7 cellular contexts compared by ENCODE assay signal in genomic region chr12:92030618-92031017, GRCh38.
DNase-seq lines count a peak whose midpoint lies in the region; ATAC-seq lines count a peak whose summit lies in the region.

No MANE protein-coding gene starts in this region.

- H3K36me3 Mint-ChIP-seq in activated CD4-positive, alpha-beta memory T cell treated with anti-CD3 and anti-CD28 coated beads, Interleukin-2, amount 10 ng/mL, durations not matched to agents 7 days and 5 days (ENCODE audit: low read depth), result peaks cover 22% of the 10 kb centered on the region

- peak overlapping the region; percentile 91 for H3K27ac Mint-ChIP-seq in activated CD4-positive, alpha-beta memory T cell treated with anti-CD3 and anti-CD28 coated beads, Interleukin-2, amount 10 ng/mL, durations not matched to agents 7 days and 5 days

- peaks cover 62% of the 10 kb centered on the region for H3K4me1 Mint-ChIP-seq in activated CD4-positive, alpha-beta memory T cell treated with anti-CD3 and anti-CD28 coated beads, Interleukin-2, amount 10 ng/mL, durations not matched to agents 7 days and 5 days

- CTCF ChIA-PET in activated CD4-positive, alpha-beta memory T cell treated with anti-CD3 and anti-CD28 coated beads, Interleukin-2, amount 10 ng/mL, durations not matched to agents 7 days and 5 days (lab: Charles Lee), result interaction anchor here (1.0 to 1.9 kb wide), 7 partner anchors 11 to 115 kb away, joined by 4 to 10 read pairs (median 7); partner anchors contain the start of gene BTG1

- H3K4me3 Mint-ChIP-seq in activated CD4-positive, alpha-beta memory T cell treated with anti-CD3 and anti-CD28 coated beads, Interleukin-2, amount 10 ng/mL, durations not matched to agents 7 days and 5 days, result peak overlapping the region; percentile 47

- peaks cover 8% of the 10 kb centered on the region for H3K9me3 Mint-ChIP-seq in activated CD4-positive, alpha-beta memory T cell treated with anti-CD3 and anti-CD28 coated beads, Interleukin-2, amount 10 ng/mL, durations not matched to agents 7 days and 5 days

- POLR2A ChIA-PET in activated CD4-positive, alpha-beta memory T cell treated with anti-CD3 and anti-CD28 coated beads, Interleukin-2, amount 10 ng/mL, durations not matched to agents 7 days and 5 days (lab: Charles Lee), result interaction anchor here (0.6 to 5.7 kb wide), 27 partner anchors 12 to 563 kb away, joined by 3 to 153 read pairs (median 4); partner anchors contain the start of gene BTG1

- DNase-seq in activated CD4-positive, alpha-beta memory T cell treated with anti-CD3 and anti-CD28 coated beads, Interleukin-2, amount 10 ng/mL, durations not matched to agents 7 days and 5 days, result peak; percentile 72
- peak; percentile 28 for DNase-seq in fibroblast of the conjunctiva (ENCODE audit: low read depth)
- peak in 2 of 3 donors; percentile 31 to 32 for DNase-seq in stimulated activated CD4-positive, alpha-beta T cell treated with anti-CD3 and anti-CD28 coated beads, TNF-alpha, amount 100 ng/mL, for 1 hour (ENCODE audit: low read depth in 3 of 3, low spot score in 1 of 3)
- no peak for DNase-seq in occipital lobe (lab: John Stamatoyannopoulos, UW)
- DNase-seq in HT-29 (ENCODE audit: low spot score), result no peak

- no peaks in the 10 kb centered on the region for H3K27me3 Mint-ChIP-seq in activated CD4-positive, alpha-beta memory T cell treated with anti-CD3 and anti-CD28 coated beads, Interleukin-2, amount 10 ng/mL, durations not matched to agents 7 days and 5 days

- ATAC-seq in GM19328 (IDR thresholded peaks at IDR 0.05; ENCODE audit: unreplicated experiment) (peak; percentile 68), HG03108 (IDR thresholded peaks at IDR 0.05; ENCODE audit: unreplicated experiment) (peak; percentile 74)

Comparison
In these comparisons a context has a peak if more than half of its experiments do, and no peak if none do; other contexts are left out.
1. DNase-seq: peak in activated CD4-positive, alpha-beta memory T cell treated with anti-CD3 and anti-CD28 coated beads, Interleukin-2, amount 10 ng/mL, durations not matched to agents 7 days and 5 days (single experiment), fibroblast of the conjunctiva (single experiment) and stimulated activated CD4-positive, alpha-beta T cell treated with anti-CD3 and anti-CD28 coated beads, TNF-alpha, amount 100 ng/mL, for 1 hour (2 of 3); none in occipital lobe (single experiment) and HT-29 (single experiment).